Comparison of ENCODE assay signal across 17 cellular contexts in the genomic region with DNA sequence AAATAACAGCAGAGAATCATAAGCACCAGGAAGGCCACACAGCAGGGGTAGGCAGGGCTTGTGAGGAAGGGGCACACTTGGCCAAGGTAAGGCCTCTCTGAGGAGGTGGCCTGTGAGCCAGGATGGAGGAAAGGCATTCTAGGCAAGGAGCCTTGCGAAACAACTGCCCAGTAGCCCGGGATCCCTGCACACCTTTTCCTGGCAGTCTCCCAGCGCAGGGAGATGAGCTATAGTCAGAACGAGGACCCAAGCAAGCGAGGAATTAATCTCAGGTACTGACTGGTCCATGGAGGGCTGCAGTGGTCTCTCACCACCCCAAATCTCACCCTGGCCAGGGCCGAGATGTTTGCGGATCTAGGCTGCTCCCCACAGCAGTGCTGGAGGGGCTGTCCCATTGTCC. TPM values are rescaled to one million over a fixed set of nuclear protein-coding genes. Genes with fewer than 3 reads are reported as not detected.
DNase-seq lines count a peak whose midpoint lies in the region; ATAC-seq and TF ChIP-seq lines count a peak whose summit lies in the region.
"Had no signal": no experiment of that assay in that cellular context is flagged by ENCODE, and none has a peak within 500 bp of the region (broad histone marks: within the 10 kb centered on the region; RNA-seq: fewer than 3 reads in every experiment).

No MANE protein-coding gene starts in this region.

- no peaks in the 10 kb centered on the region for H3K36me3 ChIP-seq in HUES6 (ENCODE audit: control insufficient read depth, insufficient read depth, low read length)
- H3K36me3 ChIP-seq in Panc1 (ENCODE audit: control insufficient read depth, insufficient read depth, low read length) = no peaks in the 10 kb centered on the region
- H3K36me3 ChIP-seq in trophoblast cell (ENCODE audit: control insufficient read depth in 1 of 2, insufficient read depth in 2 of 2, low read length in 2 of 2) = no peaks in the 10 kb centered on the region
- H3K36me3 ChIP-seq: BE2C had no signal

- no CpG with 5 or more reads among the region's 7 CpGs for WGBS in trophoblast cell (ENCODE audit: extremely low coverage, insufficient coverage, insufficient read length)

- no peak overlapping the region for H4K12ac ChIP-seq in trophoblast cell (ENCODE audit: low read depth, low read length)

- no peak overlapping the region for H3K4me2 ChIP-seq in trophoblast cell (ENCODE audit: low read length)
- H3K4me2 ChIP-seq: A549 had no signal

- H2AK5ac ChIP-seq in trophoblast cell (ENCODE audit: low read length) = no peak overlapping the region

- intact Hi-C loops in Panc1 (cut with micrococcal nuclease; ENCODE audit: unreplicated experiment) = no loop called here

- H2BK5ac ChIP-seq in trophoblast cell (ENCODE audit: low read depth, low read length, poor library complexity) = no peak overlapping the region

- H4K8ac ChIP-seq in trophoblast cell (ENCODE audit: low read depth, low read length) = no peak overlapping the region

- H3K27me3 ChIP-seq in HUES6 (ENCODE audit: control insufficient read depth, insufficient read depth, low read length) = no peaks in the 10 kb centered on the region
- no peaks in the 10 kb centered on the region for H3K27me3 ChIP-seq in Panc1 (ENCODE audit: control insufficient read depth, insufficient read depth, low read length)
- no peaks in the 10 kb centered on the region for H3K27me3 ChIP-seq in trophoblast cell (ENCODE audit: insufficient read depth, low read length)
- H3K27me3 ChIP-seq: BE2C had no signal

- H3K27ac ChIP-seq in HUES6 (ENCODE audit: low read depth, low read length) (no peak overlapping the region), Panc1 (ENCODE audit: low read length) (peak overlapping the region; percentile 13; the same call in 1 of the 2 replicates), trophoblast cell (ENCODE audit: low read depth, low read length) (no peak overlapping the region)
- H3K27ac ChIP-seq: C4-2B had no signal

- DNase-seq in Panc1 (ENCODE audit: low read depth, low spot score) = no peak
- DNase-seq in left lobe of liver (ENCODE audit: low spot score) = peak; percentile 70
- DNase-seq in trophoblast cell = no peak
- DNase-seq in stimulated activated CD4-positive, alpha-beta T cell treated with anti-CD3 and anti-CD28 coated beads, Interleukin-12 subunit alpha, Interleukin-12 subunit beta, amount 100 ng/mL, for 4 hours = no peak
- no peak for DNase-seq in stimulated activated CD4-positive, alpha-beta T cell treated with anti-CD3 and anti-CD28 coated beads, Interleukin-2, amount 100 ng/mL, for 48 hours
- DNase-seq: BE2C; CD4-positive, alpha-beta memory T cell; DMS153; DND-41; GDM1; GOT3; HCEC 1CT; HFFc6 had no signal

- no peak overlapping the region for H3K14ac ChIP-seq in trophoblast cell (ENCODE audit: low read length)

- H3K9me3 ChIP-seq in HUES6 (ENCODE audit: control insufficient read depth, insufficient read depth, low read depth, low read length) = no peaks in the 10 kb centered on the region
- no peaks in the 10 kb centered on the region for H3K9me3 ChIP-seq in Panc1 (ENCODE audit: control insufficient read depth, insufficient read depth, low read depth, low read length)
- H3K9me3 ChIP-seq in trophoblast cell (ENCODE audit: insufficient read depth, low read depth, low read length) = no peaks in the 10 kb centered on the region
- H3K9me3 ChIP-seq: A549, BE2C had no signal

- no peak overlapping the region for H2AFZ ChIP-seq in trophoblast cell (ENCODE audit: insufficient read depth, low read length, poor library complexity)

- H3K79me1 ChIP-seq in trophoblast cell (ENCODE audit: low read length) = peaks cover 10% of the 10 kb centered on the region

- no peaks in the 10 kb centered on the region for H3K79me2 ChIP-seq in trophoblast cell (ENCODE audit: control insufficient read depth, insufficient read depth, low read length, poor library complexity)

- H3K4me3 ChIP-seq in HUES6 (ENCODE audit: low read depth, low read length) (no peak overlapping the region), Panc1 (ENCODE audit: low read depth in 2 of 2, low read length in 2 of 2) (no peak overlapping the region), trophoblast cell (ENCODE audit: low read depth, low read length) (no peak overlapping the region)
- H3K4me3 ChIP-seq: A549 had no signal

- no peak overlapping the region for H3K4ac ChIP-seq in trophoblast cell (ENCODE audit: low read depth, low read length)

- BruUV-seq in Panc1 (replicated peaks; lab: Mats Ljungman, UMichigan) = no TSS peak

- H2BK120ac ChIP-seq in trophoblast cell (ENCODE audit: insufficient read depth, low read length, poor library complexity) = peak overlapping the region; percentile 2

- peaks cover 9% of the 10 kb centered on the region for H3K4me1 ChIP-seq in HUES6 (ENCODE audit: control insufficient read depth, insufficient read depth, low read length)
- peaks cover 22% of the 10 kb centered on the region for H3K4me1 ChIP-seq in Panc1 (ENCODE audit: control insufficient read depth, insufficient read depth, low read length)
- H3K4me1 ChIP-seq in trophoblast cell (ENCODE audit: control insufficient read depth in 1 of 2, insufficient read depth in 2 of 2, low read length in 2 of 2) = peaks cover 8 to 21% of the 10 kb centered on the region in 2 experiments

- H4K91ac ChIP-seq in trophoblast cell (ENCODE audit: low read depth, low read length) = peak overlapping the region; percentile 20

- peak overlapping the region; percentile 11 for H3K9ac ChIP-seq in HUES6 (ENCODE audit: low read length)
- no peak overlapping the region for H3K9ac ChIP-seq in trophoblast cell (ENCODE audit: low read length)

- POLR2A ChIA-PET in Panc1 (lab: Charles Lee) = no interaction called here

- H3K18ac ChIP-seq in trophoblast cell (ENCODE audit: low read length) = no peak overlapping the region

- TF ChIP-seq CTCF in Panc1 (IDR thresholded peaks at IDR 0.05) = no peak

- CTCF ChIA-PET in Panc1 (lab: Charles Lee) = no interaction called here

- ATAC-seq in Panc1 (no peak), left lobe of liver (peak; percentile 44), HG03135 (IDR thresholded peaks at IDR 0.05; ENCODE audit: unreplicated experiment) (no peak)
- ATAC-seq: A549 had no signal

- no peak overlapping the region for H2BK12ac ChIP-seq in trophoblast cell (ENCODE audit: low read length)

- in situ Hi-C loops in Panc1 (cut with HindIII; ENCODE audit: low pct_unique_long_range_greater_than_20kb, low sequenced_read_pairs) = no loop called here

- H3K23ac ChIP-seq in trophoblast cell (ENCODE audit: low read length) = no peak overlapping the region

RNA-seq across cellular contexts. Expression of gene CALM2, which starts 43.7 kb away (rescaled TPM):
- total RNA-seq in Panc1 (2021; ENCODE audit: unreplicated experiment) (705 TPM), left lobe of liver (141 TPM)
- polyA plus RNA-seq in Panc1 (2012; ENCODE audit: insufficient read length) = 531 TPM
- 455 and 462 TPM in 2 replicates for polyA plus RNA-seq in trophoblast cell (2013)
